1 cellular context compared by ENCODE assay signal in genomic region chr16:21156767-21157467, GRCh38.
TF ChIP-seq lines count a peak whose summit lies in the region.

No MANE protein-coding gene starts in this region.

TF ChIP-seq in K562, 482 proteins besides CTCF, POLR2A, EP300 and RAD21:
- TF ChIP-seq THAP12 (CRISPR knock-in tag; IDR thresholded peaks at IDR 0.05), result no peak
- TF ChIP-seq SIN3A (IDR thresholded peaks at IDR 0.05; ENCODE audit: borderline replicate concordance in 2 of 2, control insufficient read depth in 1 of 2, low read depth in 2 of 2, low read length in 2 of 2), result no peak
- peak; percentile 18 for TF ChIP-seq C11orf30 (IDR thresholded peaks at IDR 0.05; ENCODE audit: low read depth)
- no peak for TF ChIP-seq FOXK2 (conservative IDR thresholded peaks at IDR 0.05 in 1 of 2, IDR thresholded peaks at IDR 0.05 in 1 of 2; ENCODE audit: low read depth in 2 of 2)
- no peak for TF ChIP-seq SP1 (CRISPR knock-in tag; IDR thresholded peaks at IDR 0.05)
- 0 out of 2 replicates have a peak, but pooled peaks have one; percentile 39 for TF ChIP-seq FOSL1 (tag; conservative IDR thresholded peaks at IDR 0.05)
- TF ChIP-seq DEAF1 (CRISPR knock-in tag; IDR thresholded peaks at IDR 0.05), result peak; percentile 69
- TF ChIP-seq RHOXF2B (CRISPR knock-in tag; conservative IDR thresholded peaks at IDR 0.05), result no peak
- TF ChIP-seq CBFA2T3 (IDR thresholded peaks at IDR 0.05), result no peak
- TF ChIP-seq CHAMP1 (IDR thresholded peaks at IDR 0.05), result no peak
- TF ChIP-seq CBX8 (IDR thresholded peaks at IDR 0.05; ENCODE audit: borderline replicate concordance, extremely low read depth, low read depth, low read length, poor library complexity, severe bottlenecking), result no peak
- TF ChIP-seq PRPF4 (IDR thresholded peaks at IDR 0.05; ENCODE audit: insufficient read depth, low read depth, low read length, poor library complexity, severe bottlenecking), result no peak
- TF ChIP-seq CTBP1 (IDR thresholded peaks at IDR 0.05; ENCODE audit: borderline replicate concordance), result peak; percentile 51; the same call in 1 of the 2 replicates
- peak; percentile 26; the same call in 1 of the 2 replicates for TF ChIP-seq MAFG (tag; conservative IDR thresholded peaks at IDR 0.05)
- no peak for TF ChIP-seq ID3 (CRISPR knock-in tag; IDR thresholded peaks at IDR 0.05)
- no peak for TF ChIP-seq ID3 (tag; IDR thresholded peaks at IDR 0.05)
- TF ChIP-seq TEAD4 (IDR thresholded peaks at IDR 0.05; ENCODE audit: low read length), result peak; percentile 43; the same call in 1 of the 2 replicates
- TF ChIP-seq TEAD4 (CRISPR knock-in tag; IDR thresholded peaks at IDR 0.05; ENCODE audit: borderline replicate concordance), result no peak
- TF ChIP-seq NFXL1 (CRISPR knock-in tag; IDR thresholded peaks at IDR 0.05), result no peak
- TF ChIP-seq SMARCE1 (IDR thresholded peaks at IDR 0.05), result peak; percentile 19; the same call in 1 of the 2 replicates
- TF ChIP-seq KLF6 (CRISPR knock-in tag; IDR thresholded peaks at IDR 0.05; ENCODE audit: borderline replicate concordance), result no peak
- TF ChIP-seq DPF2 (IDR thresholded peaks at IDR 0.05), result 0 out of 2 replicates have a peak, but pooled peaks have one; percentile 17
- TF ChIP-seq HNRNPUL1 (IDR thresholded peaks at IDR 0.05; ENCODE audit: low read length), result no peak
- TF ChIP-seq TAF1 (IDR thresholded peaks at IDR 0.05; ENCODE audit: control insufficient read depth, extremely low read depth, insufficient read depth, low read length, severe bottlenecking), result no peak
- TF ChIP-seq CC2D1A (IDR thresholded peaks at IDR 0.05), result 0 out of 2 replicates have a peak, but pooled peaks have one; percentile 40
- no peak for TF ChIP-seq ARID3A (IDR thresholded peaks at IDR 0.05; ENCODE audit: borderline replicate concordance, low read depth, low read length)
- TF ChIP-seq ZNF561 (CRISPR knock-in tag; conservative IDR thresholded peaks at IDR 0.05), result no peak
- 0 out of 4 replicates have a peak, but pooled peaks of 1 of the 2 experiments have one; percentile 49 for TF ChIP-seq ARNT (IDR thresholded peaks at IDR 0.05)
- TF ChIP-seq, protein P1, sequence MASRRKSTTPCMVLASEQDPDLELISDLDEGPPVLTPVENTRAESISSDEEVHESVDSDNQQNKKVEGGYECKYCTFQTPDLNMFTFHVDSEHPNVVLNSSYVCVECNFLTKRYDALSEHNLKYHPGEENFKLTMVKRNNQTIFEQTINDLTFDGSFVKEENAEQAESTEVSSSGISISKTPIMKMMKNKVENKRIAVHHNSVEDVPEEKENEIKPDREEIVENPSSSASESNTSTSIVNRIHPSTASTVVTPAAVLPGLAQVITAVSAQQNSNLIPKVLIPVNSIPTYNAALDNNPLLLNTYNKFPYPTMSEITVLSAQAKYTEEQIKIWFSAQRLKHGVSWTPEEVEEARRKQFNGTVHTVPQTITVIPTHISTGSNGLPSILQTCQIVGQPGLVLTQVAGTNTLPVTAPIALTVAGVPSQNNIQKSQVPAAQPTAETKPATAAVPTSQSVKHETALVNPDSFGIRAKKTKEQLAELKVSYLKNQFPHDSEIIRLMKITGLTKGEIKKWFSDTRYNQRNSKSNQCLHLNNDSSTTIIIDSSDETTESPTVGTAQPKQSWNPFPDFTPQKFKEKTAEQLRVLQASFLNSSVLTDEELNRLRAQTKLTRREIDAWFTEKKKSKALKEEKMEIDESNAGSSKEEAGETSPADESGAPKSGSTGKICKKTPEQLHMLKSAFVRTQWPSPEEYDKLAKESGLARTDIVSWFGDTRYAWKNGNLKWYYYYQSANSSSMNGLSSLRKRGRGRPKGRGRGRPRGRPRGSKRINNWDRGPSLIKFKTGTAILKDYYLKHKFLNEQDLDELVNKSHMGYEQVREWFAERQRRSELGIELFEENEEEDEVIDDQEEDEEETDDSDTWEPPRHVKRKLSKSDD (conservative IDR thresholded peaks at IDR 0.05; ENCODE audit: low read length), result no peak
- TF ChIP-seq BHLHE40 (IDR thresholded peaks at IDR 0.05; ENCODE audit: low read length), result no peak
- TF ChIP-seq ZNF121 (CRISPR knock-in tag; conservative IDR thresholded peaks at IDR 0.05), result 0 out of 2 replicates have a peak, but pooled peaks have one; percentile 16
- TF ChIP-seq ARID2 (IDR thresholded peaks at IDR 0.05), result 0 out of 2 replicates have a peak, but pooled peaks have one; percentile 32
- no peak for TF ChIP-seq NCOA6 (IDR thresholded peaks at IDR 0.05)
- no peak for TF ChIP-seq ETS2 (tag; IDR thresholded peaks at IDR 0.05; ENCODE audit: borderline replicate concordance, poor library complexity, severe bottlenecking)
- TF ChIP-seq ARID1B (IDR thresholded peaks at IDR 0.05), result peak; percentile 37
- TF ChIP-seq ZKSCAN3 (CRISPR knock-in tag; IDR thresholded peaks at IDR 0.05), result no peak
- TF ChIP-seq U2AF1 (optimal IDR thresholded peaks at IDR 0.05; ENCODE audit: low read depth, low read length), result no peak
- TF ChIP-seq MTA3 (IDR thresholded peaks at IDR 0.05; ENCODE audit: borderline replicate concordance), result no peak
- no peak for TF ChIP-seq ZNF589 (CRISPR knock-in tag; IDR thresholded peaks at IDR 0.05; ENCODE audit: low read depth)
- TF ChIP-seq SMARCA4 (IDR thresholded peaks at IDR 0.05), result peak; percentile 34; the same call in 1 of the 2 replicates
- TF ChIP-seq THAP7 (CRISPR knock-in tag; IDR thresholded peaks at IDR 0.05), result no peak
- TF ChIP-seq NR0B1 (IDR thresholded peaks at IDR 0.05; ENCODE audit: partially characterized antibody), result no peak
- TF ChIP-seq SMC3 (conservative IDR thresholded peaks at IDR 0.05; ENCODE audit: insufficient read depth, low read depth, low read length), result peak; percentile 62
- no peak for TF ChIP-seq PHF8 (IDR thresholded peaks at IDR 0.05; ENCODE audit: borderline replicate concordance, low read length)
